In genomic region chr4:48420172-48420571, GRCh38 we compare ENCODE assay signal across 14 cellular contexts.
"Had no signal": no experiment of that assay in that cellular context is flagged by ENCODE, and none has a peak within 500 bp of the region (broad histone marks: within the 10 kb centered on the region; RNA-seq: fewer than 3 reads in every experiment).

No MANE protein-coding gene starts in this region.

- H3K9me3 Mint-ChIP-seq: natural killer cell; stimulated activated memory B cell treated with anti-CD40 and anti-IgM and Interleukin-4, amounts not matched to agents 10 μg/mL and 1 μg/mL and 100 μg/mL, for 72 hours had no signal

- H3K4me1 ChIP-seq: gastroesophageal sphincter, heart right ventricle, right atrium auricular region, transverse colon had no signal

- H3K4me3 ChIP-seq: gastroesophageal sphincter, heart right ventricle, right atrium auricular region, transverse colon had no signal

- H3K27me3 Mint-ChIP-seq: memory B cell; progenitor cell of endocrine pancreas; stimulated activated memory B cell treated with anti-CD40 and anti-IgM and Interleukin-4, amounts not matched to agents 10 μg/mL and 1 μg/mL and 100 μg/mL, for 72 hours had no signal

- H3K9me3 ChIP-seq: gastroesophageal sphincter, right atrium auricular region, transverse colon had no signal

- H3K27ac Mint-ChIP-seq: memory B cell; natural killer cell; progenitor cell of endocrine pancreas; stimulated activated memory B cell treated with anti-CD40 and anti-IgM and Interleukin-4, amounts not matched to agents 10 μg/mL and 1 μg/mL and 100 μg/mL, for 72 hours had no signal

- ATAC-seq: gastroesophageal sphincter; heart right ventricle; left lobe of liver; natural killer cell; stimulated activated memory B cell treated with anti-CD40 and anti-IgM and Interleukin-4, amounts not matched to agents 10 μg/mL and 1 μg/mL and 100 μg/mL, for 72 hours had no signal

- H3K4me3 Mint-ChIP-seq: memory B cell; natural killer cell; stimulated activated memory B cell treated with anti-CD40 and anti-IgM and Interleukin-4, amounts not matched to agents 10 μg/mL and 1 μg/mL and 100 μg/mL, for 72 hours had no signal

- H3K27ac ChIP-seq: gastroesophageal sphincter, heart right ventricle, right atrium auricular region, transverse colon had no signal

- H3K27me3 ChIP-seq: gastroesophageal sphincter, heart right ventricle, right atrium auricular region, transverse colon had no signal

- DNase-seq: activated CD4-positive, alpha-beta T cell treated with anti-CD3 and anti-CD28 coated beads, Interleukin-2, amount 50 U/mL, for 48 hours; activated naive CD4-positive, alpha-beta T cell treated with anti-CD3 and anti-CD28 coated beads, Interleukin-2, amount 50 U/mL, for 16 hours; dermis blood vessel endothelial cell; heart right ventricle; natural killer cell; nucleus accumbens; stimulated activated CD4-positive, alpha-beta T cell treated with anti-CD3 and anti-CD28 coated beads, Interleukin-2, amount 100 ng/mL, for 48 hours; transverse colon had no signal
